ENCODE assay signal across 8 cellular contexts in genomic region chr22:42648368-42649260, GRCh38. TPM values are rescaled to one million over a fixed set of nuclear protein-coding genes. Genes with fewer than 3 reads are reported as not detected.
A peak's percentile ranks its signal among the peaks of the same experiment; 100 is the strongest.
DNase-seq lines count a peak whose midpoint lies in the region; ATAC-seq, FAIRE-seq and TF ChIP-seq lines count a peak whose summit lies in the region.

No MANE protein-coding gene starts in this region.

- no peaks in the 10 kb centered on the region for H3K27me3 ChIP-seq in HCT116 (ENCODE audit: insufficient read depth, low read length)

- TSS peak; percentile 82 for BruUV-seq in HCT116 (replicated peaks; lab: Mats Ljungman, UMichigan)

- H3K9me3 Mint-ChIP-seq in osteocyte (ENCODE audit: unreplicated experiment): no peaks in the 10 kb centered on the region

- no peaks in the 10 kb centered on the region for H3K27me3 Mint-ChIP-seq in osteocyte (ENCODE audit: unreplicated experiment)

- peak overlapping the region; percentile 91 for H3K4me3 Mint-ChIP-seq in osteocyte (ENCODE audit: unreplicated experiment)

- peak overlapping the region; percentile 98 to 100 for H3K4me3 ChIP-seq in HCT116 (replicated peaks in 1 of 2; ENCODE audit: low read depth in 1 of 2, low read length in 2 of 2)

- peak overlapping the region; percentile 99 for H3K9ac ChIP-seq in HCT116 (ENCODE audit: low read length)

- no peak overlapping the region for H2AFZ ChIP-seq in HCT116 (ENCODE audit: low read depth, low read length, poor library complexity, severe bottlenecking)

- ATAC-seq in HCT116: peak; percentile 79

- TF ChIP-seq RAD21 in HCT116 (IDR thresholded peaks at IDR 0.05; ENCODE audit: low read depth): no peak

- no peaks in the 10 kb centered on the region for H4K20me1 ChIP-seq in HCT116 (ENCODE audit: insufficient read depth)

- H3K9me2 ChIP-seq in HCT116 (ENCODE audit: insufficient read depth): no peaks in the 10 kb centered on the region

- peak overlapping the region; percentile 98 for H3K4me2 ChIP-seq in HCT116 (ENCODE audit: low read length)

- CTCF ChIA-PET in HCT116 (lab: Charles Lee): interaction anchor here (1.4 kb wide), 1 partner anchor 28 kb away, joined by 3 read pairs; no protein-coding TSS in a partner anchor

- TF ChIP-seq CTCF in HCT116 (IDR thresholded peaks at IDR 0.05 in 2 of 3, conservative IDR thresholded peaks at IDR 0.05 in 1 of 3; ENCODE audit: borderline replicate concordance in 1 of 3, insufficient read depth in 1 of 3, low read depth in 2 of 3, low read length in 2 of 3): no peak
- no peak for TF ChIP-seq CTCF in osteocyte (IDR thresholded peaks at IDR 0.05)

- RAD21 ChIA-PET in HCT116 (lab: Charles Lee; ENCODE audit: low non-redundant PET in 1 of 2, low total read pairs in 2 of 2, uncharacterized antibody in 2 of 2, unreplicated experiment in 2 of 2): interaction anchor here in 1 of 2 experiments (0.6 kb wide), 1 partner anchor 442 kb away, joined by 3 read pairs; no protein-coding TSS in a partner anchor

- H3K4me1 ChIP-seq in HCT116 (ENCODE audit: control insufficient read depth in 1 of 2, insufficient read depth in 2 of 2, low read length in 2 of 2): peaks cover 5 to 27% of the 10 kb centered on the region in 2 experiments; a peak in 3 of 4 replicates

- 0 out of 2 replicates have a peak, but pooled peaks have one; percentile 28 for TF ChIP-seq POLR2A in GM12891 (IDR thresholded peaks at IDR 0.05; ENCODE audit: low read depth, low read length)
- TF ChIP-seq POLR2A in HCT116 (IDR thresholded peaks at IDR 0.05; ENCODE audit: borderline replicate concordance, extremely low read depth, insufficient read depth, insufficient read length): no peak

- peak; percentile 92 for FAIRE-seq in GM12891 (lab: Jason Lieb, UNC)

- H3K4me1 Mint-ChIP-seq in osteocyte (ENCODE audit: unreplicated experiment): peaks cover 52% of the 10 kb centered on the region

- intact Hi-C loops in HCT116 (cut with micrococcal nuclease): no loop called here

- H3K27ac Mint-ChIP-seq in osteocyte (ENCODE audit: unreplicated experiment): peak overlapping the region; percentile 96

- DNase-seq in GM12891 (ENCODE audit: insufficient read length, low spot score) (no peak), HCT116 (ENCODE audit: low read depth, low spot score) (no peak), NAMALWA (ENCODE audit: low spot score) (peak; percentile 49), activated gamma-delta T cell (lab: John Stamatoyannopoulos, UW) (peak; percentile 60), glomerular visceral epithelial cell (ENCODE audit: extremely low spot score) (peak; percentile 47), osteocyte (ENCODE audit: extremely low spot score, unreplicated experiment) (no peak), NCI-H446 treated with DMSO at 0.1 percent for 48 hours (lab: John Stamatoyannopoulos, UW) (no peak), AG20443 (ENCODE audit: low spot score) (no peak)

- no peaks in the 10 kb centered on the region for H3K9me3 ChIP-seq in HCT116 (ENCODE audit: control insufficient read depth in 1 of 2, insufficient read depth in 1 of 2, low read depth in 1 of 2, low read length in 2 of 2)

- peak overlapping the region; percentile 76; the same call in 1 of the 2 replicates for H3K27ac ChIP-seq in HCT116 (ENCODE audit: low read depth, low read length)

- no peaks in the 10 kb centered on the region for H3K36me3 ChIP-seq in HCT116 (ENCODE audit: control insufficient read depth in 1 of 2, insufficient read depth in 2 of 2, low read length in 2 of 2)

- peaks cover 4% of the 10 kb centered on the region for H3K36me3 Mint-ChIP-seq in osteocyte (ENCODE audit: unreplicated experiment)

- peaks cover 53% of the 10 kb centered on the region for H3K79me2 ChIP-seq in HCT116 (ENCODE audit: insufficient read depth, low read length)

- POLR2A ChIA-PET in HCT116 (lab: Charles Lee): interaction anchor here (0.6 to 2.6 kb wide), 5 partner anchors 10 to 564 kb away, joined by 3 to 17 read pairs (median 3); no protein-coding TSS in a partner anchor

TF ChIP-seq in GM12891, 5 proteins besides CTCF, POLR2A, EP300 and RAD21:
- TF ChIP-seq POU2F2 (IDR thresholded peaks at IDR 0.05; ENCODE audit: low read depth, low read length) (no peak), POLR2AphosphoS5 (IDR thresholded peaks at IDR 0.05; ENCODE audit: low read depth, low read length) (no peak; the same call in 1 of the 2 replicates), SPI1 (IDR thresholded peaks at IDR 0.05; ENCODE audit: low read depth, low read length) (no peak), PAX5 (IDR thresholded peaks at IDR 0.05; ENCODE audit: insufficient read depth, low read length, severe bottlenecking) (no peak), TAF1 (IDR thresholded peaks at IDR 0.05; ENCODE audit: low read depth, low read length) (no peak)
TF ChIP-seq in GM12891: peak in this region for 0.

TF ChIP-seq in HCT116, 20 proteins besides CTCF, POLR2A, EP300 and RAD21:
- TF ChIP-seq SIN3A (IDR thresholded peaks at IDR 0.05; ENCODE audit: low read depth): peak; percentile 15; the same call in 1 of the 2 replicates
- no peak for TF ChIP-seq ZFX (IDR thresholded peaks at IDR 0.05)

RNA-seq across cellular contexts. Expression of gene CYB5R3, which starts 0.6 kb away (rescaled TPM):
- 87.7 TPM for polyA plus RNA-seq in GM12891 (2012; ENCODE audit: low read depth, missing spikeins)
- total RNA-seq in HCT116 (2021; ENCODE audit: unreplicated experiment) (127 TPM), osteocyte (408 and 430 TPM in 2 replicates)
- 150 and 166 TPM in 2 replicates for polyA plus RNA-seq in HCT116 (2012)

RNA-seq across cellular contexts. Expression of gene ATP5MGL, which starts 8.2 kb away (rescaled TPM):
- polyA plus RNA-seq in GM12891 (2012; ENCODE audit: low read depth, missing spikeins): not detected
- 0.91 TPM for total RNA-seq in HCT116 (2021; ENCODE audit: unreplicated experiment)
- 0.08 and 0.22 TPM in 2 replicates for polyA plus RNA-seq in HCT116 (2012)
- 0.47 and 1.3 TPM in 2 replicates for total RNA-seq in osteocyte

RNA-seq across cellular contexts. Expression of gene POLDIP3, which starts 33.9 kb away (rescaled TPM):
- polyA plus RNA-seq in GM12891 (2012; ENCODE audit: low read depth, missing spikeins): 40.1 TPM
- total RNA-seq in HCT116 (2021; ENCODE audit: unreplicated experiment) (67.6 TPM), osteocyte (77.8 and 77.9 TPM in 2 replicates)
- 60.4 TPM in 2 replicates for polyA plus RNA-seq in HCT116 (2012)

Comparison
In these comparisons a context has a peak if more than half of its experiments do, and no peak if none do; other contexts are left out.
1. DNase-seq: peak in NAMALWA (single experiment), activated gamma-delta T cell (single experiment) and glomerular visceral epithelial cell (single experiment); none in GM12891 (single experiment), HCT116 (single experiment), osteocyte (single experiment), NCI-H446 treated with DMSO at 0.1 percent for 48 hours (single experiment) and AG20443 (single experiment).